In genomic region chr1:10936998-10937901, GRCh38 we compare ENCODE assay signal across 1 cellular context.
A peak's percentile ranks its signal among the peaks of the same experiment; 100 is the strongest.
TF ChIP-seq lines count a peak whose summit lies in the region.

No MANE protein-coding gene starts in this region.

TF ChIP-seq in HepG2, 621 proteins besides CTCF, POLR2A, EP300 and RAD21 (continued from another document):
- no peak for TF ChIP-seq KIAA2018 (CRISPR knock-in tag; IDR thresholded peaks at IDR 0.05; ENCODE audit: borderline replicate concordance)
- no peak for TF ChIP-seq TRIM24 (CRISPR knock-in tag; IDR thresholded peaks at IDR 0.05)
- TF ChIP-seq PAF1 (CRISPR knock-in tag; IDR thresholded peaks at IDR 0.05) = no peak
- no peak for TF ChIP-seq LCORL (IDR thresholded peaks at IDR 0.05)
- peak; percentile 88 for TF ChIP-seq LCORL (CRISPR knock-in tag; IDR thresholded peaks at IDR 0.05)
- TF ChIP-seq ZNF253 (CRISPR knock-in tag; IDR thresholded peaks at IDR 0.05; ENCODE audit: borderline replicate concordance) = no peak
- no peak for TF ChIP-seq ZNF343 (CRISPR knock-in tag; IDR thresholded peaks at IDR 0.05)
- TF ChIP-seq ZNF232 (CRISPR knock-in tag; IDR thresholded peaks at IDR 0.05; ENCODE audit: borderline replicate concordance) = peak; percentile 27; the same call in 1 of the 2 replicates
- TF ChIP-seq ZNF326 (CRISPR knock-in tag; IDR thresholded peaks at IDR 0.05; ENCODE audit: borderline replicate concordance) = no peak
- no peak for TF ChIP-seq TGIF2 (CRISPR knock-in tag; IDR thresholded peaks at IDR 0.05)
- TF ChIP-seq ZKSCAN1 (IDR thresholded peaks at IDR 0.05; ENCODE audit: low read length) = no peak
- no peak for TF ChIP-seq CERS6 (CRISPR knock-in tag; IDR thresholded peaks at IDR 0.05)
- peak; percentile 96 for TF ChIP-seq GFI1 (CRISPR knock-in tag; IDR thresholded peaks at IDR 0.05; ENCODE audit: borderline replicate concordance)
- TF ChIP-seq, protein P1, sequence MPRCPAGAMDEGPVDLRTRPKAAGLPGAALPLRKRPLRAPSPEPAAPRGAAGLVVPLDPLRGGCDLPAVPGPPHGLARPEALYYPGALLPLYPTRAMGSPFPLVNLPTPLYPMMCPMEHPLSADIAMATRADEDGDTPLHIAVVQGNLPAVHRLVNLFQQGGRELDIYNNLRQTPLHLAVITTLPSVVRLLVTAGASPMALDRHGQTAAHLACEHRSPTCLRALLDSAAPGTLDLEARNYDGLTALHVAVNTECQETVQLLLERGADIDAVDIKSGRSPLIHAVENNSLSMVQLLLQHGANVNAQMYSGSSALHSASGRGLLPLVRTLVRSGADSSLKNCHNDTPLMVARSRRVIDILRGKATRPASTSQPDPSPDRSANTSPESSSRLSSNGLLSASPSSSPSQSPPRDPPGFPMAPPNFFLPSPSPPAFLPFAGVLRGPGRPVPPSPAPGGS (CRISPR knock-in tag; IDR thresholded peaks at IDR 0.05) = peak; percentile 47; the same call in 1 of the 2 replicates
- TF ChIP-seq, protein P2, sequence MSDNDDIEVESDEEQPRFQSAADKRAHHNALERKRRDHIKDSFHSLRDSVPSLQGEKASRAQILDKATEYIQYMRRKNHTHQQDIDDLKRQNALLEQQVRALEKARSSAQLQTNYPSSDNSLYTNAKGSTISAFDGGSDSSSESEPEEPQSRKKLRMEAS (IDR thresholded peaks at IDR 0.05) = peak; percentile 81
- TF ChIP-seq ARID4A (CRISPR knock-in tag; IDR thresholded peaks at IDR 0.05; ENCODE audit: borderline replicate concordance) = peak; percentile 53; the same call in 1 of the 2 replicates
- TF ChIP-seq JARID2 (CRISPR knock-in tag; IDR thresholded peaks at IDR 0.05; ENCODE audit: insufficient replicate concordance) = no peak
- no peak for TF ChIP-seq GABPA (IDR thresholded peaks at IDR 0.05; ENCODE audit: low read depth, low read length)
- TF ChIP-seq GABPA (CRISPR knock-in tag; IDR thresholded peaks at IDR 0.05; ENCODE audit: low read depth) = no peak
- TF ChIP-seq BRCA1 (CRISPR knock-in tag; IDR thresholded peaks at IDR 0.05) = no peak
- no peak for TF ChIP-seq SNAPC2 (CRISPR knock-in tag; IDR thresholded peaks at IDR 0.05)
- TF ChIP-seq KAT8 (CRISPR knock-in tag; IDR thresholded peaks at IDR 0.05) = peak; percentile 68; the same call in 1 of the 2 replicates
- peak; percentile 96 for TF ChIP-seq HNRNPL (IDR thresholded peaks at IDR 0.05; ENCODE audit: low read depth, low read length)
- TF ChIP-seq ZNF607 (CRISPR knock-in tag; IDR thresholded peaks at IDR 0.05; ENCODE audit: borderline replicate concordance) = 0 out of 2 replicates have a peak, but pooled peaks have one; percentile 46
- TF ChIP-seq, protein P3, sequence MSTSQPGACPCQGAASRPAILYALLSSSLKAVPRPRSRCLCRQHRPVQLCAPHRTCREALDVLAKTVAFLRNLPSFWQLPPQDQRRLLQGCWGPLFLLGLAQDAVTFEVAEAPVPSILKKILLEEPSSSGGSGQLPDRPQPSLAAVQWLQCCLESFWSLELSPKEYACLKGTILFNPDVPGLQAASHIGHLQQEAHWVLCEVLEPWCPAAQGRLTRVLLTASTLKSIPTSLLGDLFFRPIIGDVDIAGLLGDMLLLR (CRISPR knock-in tag; IDR thresholded peaks at IDR 0.05) = no peak
- TF ChIP-seq KLF11 (CRISPR knock-in tag; IDR thresholded peaks at IDR 0.05) = no peak
- no peak for TF ChIP-seq CC2D1A (CRISPR knock-in tag; IDR thresholded peaks at IDR 0.05)
- no peak for TF ChIP-seq ZNF816 (CRISPR knock-in tag; IDR thresholded peaks at IDR 0.05; ENCODE audit: borderline replicate concordance)
- TF ChIP-seq THAP8 (CRISPR knock-in tag; IDR thresholded peaks at IDR 0.05; ENCODE audit: borderline replicate concordance) = no peak
- TF ChIP-seq, protein P4, sequence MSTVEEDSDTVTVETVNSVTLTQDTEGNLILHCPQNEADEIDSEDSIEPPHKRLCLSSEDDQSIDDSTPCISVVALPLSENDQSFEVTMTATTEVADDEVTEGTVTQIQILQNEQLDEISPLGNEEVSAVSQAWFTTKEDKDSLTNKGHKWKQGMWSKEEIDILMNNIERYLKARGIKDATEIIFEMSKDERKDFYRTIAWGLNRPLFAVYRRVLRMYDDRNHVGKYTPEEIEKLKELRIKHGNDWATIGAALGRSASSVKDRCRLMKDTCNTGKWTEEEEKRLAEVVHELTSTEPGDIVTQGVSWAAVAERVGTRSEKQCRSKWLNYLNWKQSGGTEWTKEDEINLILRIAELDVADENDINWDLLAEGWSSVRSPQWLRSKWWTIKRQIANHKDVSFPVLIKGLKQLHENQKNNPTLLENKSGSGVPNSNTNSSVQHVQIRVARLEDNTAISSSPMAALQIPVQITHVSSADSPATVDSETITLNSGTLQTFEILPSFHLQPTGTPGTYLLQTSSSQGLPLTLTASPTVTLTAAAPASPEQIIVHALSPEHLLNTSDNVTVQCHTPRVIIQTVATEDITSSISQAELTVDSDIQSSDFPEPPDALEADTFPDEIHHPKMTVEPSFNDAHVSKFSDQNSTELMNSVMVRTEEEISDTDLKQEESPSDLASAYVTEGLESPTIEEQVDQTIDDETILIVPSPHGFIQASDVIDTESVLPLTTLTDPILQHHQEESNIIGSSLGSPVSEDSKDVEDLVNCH (CRISPR knock-in tag; IDR thresholded peaks at IDR 0.05) = no peak
- no peak for TF ChIP-seq SPEN (CRISPR knock-in tag; IDR thresholded peaks at IDR 0.05; ENCODE audit: low read depth)
- TF ChIP-seq CREM (IDR thresholded peaks at IDR 0.05) = peak; percentile 78
- no peak for TF ChIP-seq CREM (CRISPR knock-in tag; IDR thresholded peaks at IDR 0.05)
- TF ChIP-seq ZNF619 (CRISPR knock-in tag; IDR thresholded peaks at IDR 0.05) = no peak
- no peak for TF ChIP-seq ZNF841 (CRISPR knock-in tag; IDR thresholded peaks at IDR 0.05; ENCODE audit: borderline replicate concordance)
- TF ChIP-seq PPARG (CRISPR knock-in tag; conservative IDR thresholded peaks at IDR 0.05) = 0 out of 2 replicates have a peak, but pooled peaks have one; percentile 25
- TF ChIP-seq TBP (CRISPR knock-in tag; IDR thresholded peaks at IDR 0.05) = no peak
- peak; percentile 48 for TF ChIP-seq ZEB1 (IDR thresholded peaks at IDR 0.05; ENCODE audit: insufficient replicate concordance, low read depth)
- TF ChIP-seq HOXD1 (CRISPR knock-in tag; IDR thresholded peaks at IDR 0.05) = no peak
- no peak for TF ChIP-seq ZFP1 (CRISPR knock-in tag; IDR thresholded peaks at IDR 0.05)
- TF ChIP-seq CHCHD3 (CRISPR knock-in tag; IDR thresholded peaks at IDR 0.05) = no peak
